In the genomic region with DNA sequence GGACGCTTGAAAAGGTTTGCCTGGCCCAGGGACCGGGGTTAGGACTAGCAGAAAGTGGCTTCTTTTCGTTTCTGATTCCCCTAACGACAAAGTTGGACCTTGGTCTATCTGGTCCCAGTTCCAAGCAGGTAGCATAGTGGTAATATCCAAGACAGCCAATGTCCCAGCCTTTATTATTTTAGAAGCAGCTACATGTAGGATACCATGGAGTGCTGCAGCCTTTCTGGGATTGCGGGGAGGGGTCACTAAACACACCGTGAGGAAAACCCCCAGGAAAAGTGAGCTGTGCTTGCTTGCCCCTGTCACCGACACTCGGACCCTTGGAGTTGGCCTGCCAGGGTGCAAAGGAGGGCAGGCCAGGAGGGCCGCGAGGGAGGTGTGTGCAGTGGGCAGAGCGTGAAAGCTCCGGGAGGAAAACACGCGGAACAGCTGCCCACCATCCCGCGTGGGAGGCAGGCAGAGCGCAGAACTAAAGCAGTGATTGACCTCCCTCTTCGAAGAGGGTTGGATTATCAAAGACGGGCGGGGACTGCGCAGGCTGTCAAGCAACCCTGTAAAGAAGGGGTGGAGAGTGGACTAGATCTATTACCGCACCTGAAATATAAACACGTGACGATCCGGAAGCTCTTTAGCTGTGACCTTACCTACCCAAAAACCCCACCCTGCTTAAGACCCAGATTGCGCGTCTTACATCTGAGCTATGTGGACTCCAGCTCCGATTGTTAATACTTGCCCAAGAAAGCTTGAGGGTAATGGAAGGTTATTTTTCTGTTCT, we compare ENCODE assay signal across 8 cellular contexts. TPM values are rescaled to one million over a fixed set of nuclear protein-coding genes. Genes with fewer than 3 reads are reported as not detected.
DNase-seq lines count a peak whose midpoint lies in the region; ATAC-seq and TF ChIP-seq lines count a peak whose summit lies in the region.

No MANE protein-coding gene starts in this region.

- peaks cover 31% of the 10 kb centered on the region for H3K4me1 ChIP-seq in Panc1 (ENCODE audit: control insufficient read depth, insufficient read depth, low read length)
- H3K4me1 ChIP-seq in parathyroid adenoma: peaks cover 3% of the 10 kb centered on the region

- no peak overlapping the region for H3K27ac ChIP-seq in CD4-positive, alpha-beta T cell (ENCODE audit: low read depth, low read length)
- H3K27ac ChIP-seq in Panc1 (ENCODE audit: low read length): peak overlapping the region; percentile 89
- peak overlapping the region; percentile 88 for H3K27ac ChIP-seq in parathyroid adenoma

- intact Hi-C loops in CD4-positive, alpha-beta T cell (cut with DNase I, micrococcal nuclease): loop anchor here in 1 of 2 experiments (10.0 kb wide), 2 partner anchors 313 to 337 kb away; partner anchors contain the start of genes SOS1 and THUMPD2
- intact Hi-C loops in Panc1 (cut with micrococcal nuclease; ENCODE audit: unreplicated experiment): loop anchor here (5.0 kb wide), 1 partner anchor 60 kb away; no protein-coding TSS in a partner anchor
- intact Hi-C loops in head of caudate nucleus (cut with DNase I): loop anchor here (5.0 kb wide), 1 partner anchor 340 kb away; the partner anchor contains the start of gene THUMPD2

- H3K36me3 ChIP-seq in Panc1 (ENCODE audit: control insufficient read depth, insufficient read depth, low read length): peaks cover 5% of the 10 kb centered on the region; the same call in 1 of the 2 replicates
- no peaks in the 10 kb centered on the region for H3K36me3 ChIP-seq in parathyroid adenoma (ENCODE audit: control insufficient read depth, insufficient read depth, low read length)

- H3K9me3 ChIP-seq in CD4-positive, alpha-beta T cell (ENCODE audit: control insufficient read depth, low read length): no peaks in the 10 kb centered on the region
- no peaks in the 10 kb centered on the region; the same call in 1 of the 2 replicates for H3K9me3 ChIP-seq in Panc1 (ENCODE audit: control insufficient read depth, insufficient read depth, low read depth, low read length)
- H3K9me3 ChIP-seq in parathyroid adenoma (ENCODE audit: control insufficient read depth, low read length): no peaks in the 10 kb centered on the region

- DNase-seq in CD4-positive, alpha-beta T cell: peak; percentile 5 to 41 (median 16)
- DNase-seq in Panc1 (ENCODE audit: low read depth, low spot score): no peak
- peak; percentile 31 for DNase-seq in activated naive CD4-positive, alpha-beta T cell treated with anti-CD3 and anti-CD28 coated beads, Interleukin-2, amount 50 U/mL, for 16 hours
- DNase-seq in head of caudate nucleus: peak in 39 of 42 donors; percentile 3 to 60 (median 32)
- DNase-seq in globus pallidus (ENCODE audit: low spot score): no peak

- peak overlapping the region; percentile 76 for H2AFZ ChIP-seq in parathyroid adenoma

- POLR2A ChIA-PET in CD4-positive, alpha-beta T cell (lab: Charles Lee): interaction anchor here (0.7 to 1.9 kb wide), 6 partner anchors 11 to 686 kb away, joined by 3 to 7 read pairs (median 4); partner anchors contain the start of genes DHX57, MORN2, SOS1 and SRSF7
- POLR2A ChIA-PET in Panc1 (lab: Charles Lee): no interaction called here

- H3K4me3 ChIP-seq in Panc1 (ENCODE audit: low read depth in 2 of 2, low read length in 2 of 2) (peak overlapping the region; percentile 76 to 85), parathyroid adenoma (ENCODE audit: low read depth, low read length) (peak overlapping the region; percentile 72)

- TF ChIP-seq CTCF in CD4-positive, alpha-beta T cell (IDR thresholded peaks at IDR 0.05): no peak
- TF ChIP-seq CTCF in Panc1 (IDR thresholded peaks at IDR 0.05) (no peak), parathyroid adenoma (IDR thresholded peaks at IDR 0.05) (no peak)

- no peaks in the 10 kb centered on the region for H3K27me3 Mint-ChIP-seq in CD4-positive, alpha-beta T cell

- CTCF ChIA-PET in CD4-positive, alpha-beta T cell (lab: Charles Lee): no interaction called here
- CTCF ChIA-PET in Panc1 (lab: Charles Lee): interaction anchor here (0.6 kb wide), 1 partner anchor 112 kb away, joined by 5 read pairs; no protein-coding TSS in a partner anchor

- peak overlapping the region; percentile 89 for H3K4me3 Mint-ChIP-seq in CD4-positive, alpha-beta T cell

- peaks cover 49% of the 10 kb centered on the region for H3K4me1 Mint-ChIP-seq in CD4-positive, alpha-beta T cell (ENCODE audit: low read depth)

- H3K9ac ChIP-seq in parathyroid adenoma: peak overlapping the region; percentile 6

- peak overlapping the region; percentile 97 for H3K4me2 ChIP-seq in parathyroid adenoma (ENCODE audit: low read length)

- peaks cover 16% of the 10 kb centered on the region for H3K79me2 ChIP-seq in parathyroid adenoma

- in situ Hi-C loops in Panc1 (cut with HindIII; ENCODE audit: low pct_unique_long_range_greater_than_20kb, low sequenced_read_pairs): no loop called here

- H3K27ac Mint-ChIP-seq in CD4-positive, alpha-beta T cell: peak overlapping the region; percentile 79

- peaks cover 11% of the 10 kb centered on the region for H3K36me3 Mint-ChIP-seq in CD4-positive, alpha-beta T cell (ENCODE audit: low read depth)

- ATAC-seq in CD4-positive, alpha-beta T cell (ENCODE audit: poor library complexity): peak; percentile 79
- peak; percentile 40 for ATAC-seq in GM19328 (IDR thresholded peaks at IDR 0.05; ENCODE audit: unreplicated experiment)
- peak; percentile 43 for ATAC-seq in HG03439 (IDR thresholded peaks at IDR 0.05; ENCODE audit: unreplicated experiment)
- peak; percentile 59 for ATAC-seq in Panc1

- H3K9me3 Mint-ChIP-seq in CD4-positive, alpha-beta T cell: peaks cover 2% of the 10 kb centered on the region

- H3K27me3 ChIP-seq in CD4-positive, alpha-beta T cell (ENCODE audit: control insufficient read depth, insufficient read depth, low read length): no peaks in the 10 kb centered on the region
- H3K27me3 ChIP-seq in Panc1 (ENCODE audit: control insufficient read depth, insufficient read depth, low read length) (no peaks in the 10 kb centered on the region), parathyroid adenoma (ENCODE audit: control insufficient read depth, insufficient read depth, low read length) (no peaks in the 10 kb centered on the region)

- BruUV-seq in Panc1 (replicated peaks; lab: Mats Ljungman, UMichigan): no TSS peak

RNA-seq across cellular contexts. Expression of gene MAP4K3, which starts 0.6 kb away (rescaled TPM):
- 10 to 100 TPM; 18.4 to 22.5 TPM for total RNA-seq in CD4-positive, alpha-beta T cell
- total RNA-seq in Panc1 (2021; ENCODE audit: unreplicated experiment): 26.6 TPM
- polyA plus RNA-seq in Panc1 (2012; ENCODE audit: insufficient read length): 9.0 TPM

Comparison
In these comparisons a context has a peak if more than half of its experiments do, and no peak if none do; other contexts are left out.
1. DNase-seq: peak in CD4-positive, alpha-beta T cell (10 of 10), activated naive CD4-positive, alpha-beta T cell treated with anti-CD3 and anti-CD28 coated beads, Interleukin-2, amount 50 U/mL, for 16 hours (single experiment) and head of caudate nucleus (39 of 42); none in Panc1 (single experiment) and globus pallidus (single experiment).
2. Peak in every context shown above with its lines, with median percentiles within 50 percentile points of each other: ATAC-seq.